27 cellular contexts compared by ENCODE assay signal in the genomic region with DNA sequence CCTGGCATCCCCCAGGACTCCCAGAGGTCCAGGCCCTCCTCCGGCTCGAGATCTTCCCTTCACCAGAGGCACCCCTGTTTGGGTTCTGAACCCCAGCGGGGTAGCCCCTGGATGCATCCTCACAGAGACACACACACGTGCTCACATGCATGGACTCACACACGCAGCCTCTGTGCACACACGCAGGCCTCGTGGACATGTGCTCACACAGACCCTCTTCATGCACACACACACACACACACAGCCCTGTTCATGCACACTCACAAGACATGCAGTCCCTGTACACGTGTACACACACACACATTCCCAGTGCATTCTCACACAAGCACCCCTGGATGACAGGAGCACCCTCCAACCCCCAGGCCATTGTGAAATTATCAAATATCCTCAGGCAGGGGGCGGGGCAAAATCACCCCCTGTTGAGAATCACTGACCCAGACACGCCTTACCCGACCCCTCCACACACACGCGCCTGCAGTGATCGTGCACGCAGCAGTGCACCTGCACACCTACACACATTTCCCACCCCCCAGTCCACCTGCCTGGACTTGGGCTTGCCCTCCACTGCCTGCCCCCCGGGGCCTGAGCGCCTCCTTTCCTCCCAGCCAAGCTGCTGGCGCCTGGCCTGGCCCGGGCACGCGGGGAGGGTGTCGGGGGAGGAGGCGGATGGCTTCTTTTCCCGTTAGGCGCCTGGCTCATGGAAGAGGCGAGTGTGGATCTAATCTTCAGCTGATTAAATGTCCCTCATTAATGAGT.
DNase-seq lines count a peak whose midpoint lies in the region; ATAC-seq, FAIRE-seq and TF ChIP-seq lines count a peak whose summit lies in the region.
"Had no signal": no experiment of that assay in that cellular context is flagged by ENCODE, and none has a peak within 500 bp of the region (broad histone marks: within the 10 kb centered on the region; RNA-seq: fewer than 3 reads in every experiment).

No MANE protein-coding gene starts in this region.

- H3K4me1 Mint-ChIP-seq in CD4-positive, alpha-beta T cell (ENCODE audit: low read depth), result no peaks in the 10 kb centered on the region
- H3K4me1 Mint-ChIP-seq: CD4-positive, CD25-positive, alpha-beta regulatory T cell; mesothelial cell of epicardium had no signal

- no peaks in the 10 kb centered on the region for H3K9me3 Mint-ChIP-seq in CD4-positive, alpha-beta T cell
- H3K9me3 Mint-ChIP-seq: activated T-cell treated with anti-CD3 and anti-CD28 coated beads, Interleukin-2, amount 50 U/mL, for 4 hours; mesothelial cell of epicardium; natural killer cell treated with Interleukin-12 subunit alpha and Interleukin-12 subunit beta and Interleukin-15 and Interleukin-18, amount 100 ng/mL, for 72 hours; stimulated activated effector memory CD8-positive, alpha-beta T cell treated with anti-CD3 and anti-CD28 coated beads, Interleukin-12 subunit alpha, Interleukin-12 subunit beta, amount 100 ng/mL, for 72 hours had no signal

- POLR2A ChIA-PET in CD4-positive, alpha-beta T cell (lab: Charles Lee), result no interaction called here

- H3K27ac Mint-ChIP-seq in CD4-positive, alpha-beta T cell, result no peak overlapping the region
- H3K27ac Mint-ChIP-seq: CD4-positive, CD25-positive, alpha-beta regulatory T cell; dendritic cell treated with granulocyte-macrophage colony-stimulating factor and Interleukin-4, amounts not matched to agents 40 ng/mL and 50 ng/mL, for 4 days; mesothelial cell of epicardium; natural killer cell treated with Interleukin-12 subunit alpha and Interleukin-12 subunit beta and Interleukin-15 and Interleukin-18, amount 100 ng/mL, for 72 hours; stimulated activated effector memory CD8-positive, alpha-beta T cell treated with anti-CD3 and anti-CD28 coated beads, Interleukin-12 subunit alpha, Interleukin-12 subunit beta, amount 100 ng/mL, for 72 hours had no signal

- DNase-seq in Right ventricle myocardium superior (no peak), left ventricle myocardium inferior (no peak), NCI-H1105 (lab: John Stamatoyannopoulos, UW) (peak; percentile 65), inferior parietal cortex (ENCODE audit: extremely low spot score) (peak; percentile 7), testis (peak; percentile 43), H54 (ENCODE audit: insufficient read length, low spot score) (no peak)
- no peak for DNase-seq in stimulated activated naive CD8-positive, alpha-beta T cell treated with anti-CD3 and anti-CD28 coated beads, Interleukin-15, Interleukin-2, amounts not matched to agents 100 U/mL and 50 U/mL, for 24 hours
- DNase-seq in CD4-positive, alpha-beta T cell, result no peak
- DNase-seq: activated CD4-positive, alpha-beta T cell treated with anti-CD3 and anti-CD28 coated beads for 1 hour; activated CD8-positive, alpha-beta memory T cell treated with anti-CD3 and anti-CD28 coated beads for 24 hours; activated naive CD4-positive, alpha-beta T cell; activated T-cell treated with anti-CD3 and anti-CD28 coated beads, Interleukin-2, amount 50 U/mL, for 4 hours; adrenal gland; CD4-positive, CD25-positive, alpha-beta regulatory T cell; DMS53; KBM-7; left cardiac atrium; NCI-H2081 treated with DMSO at 0.1 percent for 48 hours; SHP77; stimulated activated CD4-positive, alpha-beta T cell treated with anti-CD3 and anti-CD28 coated beads, Interleukin-1b, Interleukin-23, amount 100 ng/mL, for 48 hours had no signal

- no peaks in the 10 kb centered on the region for H3K36me3 Mint-ChIP-seq in CD4-positive, alpha-beta T cell (ENCODE audit: low read depth)
- H3K36me3 Mint-ChIP-seq: CD4-positive, CD25-positive, alpha-beta regulatory T cell; mesothelial cell of epicardium; natural killer cell treated with Interleukin-12 subunit alpha and Interleukin-12 subunit beta and Interleukin-15 and Interleukin-18, amount 100 ng/mL, for 72 hours; stimulated activated effector memory CD8-positive, alpha-beta T cell treated with anti-CD3 and anti-CD28 coated beads, Interleukin-12 subunit alpha, Interleukin-12 subunit beta, amount 100 ng/mL, for 72 hours had no signal

- H3K27me3 Mint-ChIP-seq in CD4-positive, alpha-beta T cell, result peaks cover 34% of the 10 kb centered on the region
- H3K27me3 Mint-ChIP-seq: CD4-positive, CD25-positive, alpha-beta regulatory T cell had no signal

- H3K4me1 ChIP-seq in left ventricle myocardium inferior (peaks cover 6% of the 10 kb centered on the region), testis (peaks cover 9% of the 10 kb centered on the region)
- H3K4me1 ChIP-seq: adrenal gland, prostate gland had no signal

- no peak overlapping the region for H3K4me3 ChIP-seq in left ventricle myocardium inferior
- H3K4me3 ChIP-seq in testis, result no peak overlapping the region
- H3K4me3 ChIP-seq: adrenal gland, GM12878, prostate gland, skin epidermis had no signal

- H3K9me3 ChIP-seq in left ventricle myocardium inferior (replicated peaks) (no peaks in the 10 kb centered on the region), testis (no peaks in the 10 kb centered on the region)
- H3K9me3 ChIP-seq in CD4-positive, alpha-beta T cell (ENCODE audit: control insufficient read depth, low read length), result no peaks in the 10 kb centered on the region
- H3K9me3 ChIP-seq: adrenal gland, prostate gland had no signal

- no peaks in the 10 kb centered on the region for H3K36me3 ChIP-seq in left ventricle myocardium inferior
- no peaks in the 10 kb centered on the region for H3K36me3 ChIP-seq in testis (ENCODE audit: low read depth, missing control alignments)
- H3K36me3 ChIP-seq: adrenal gland, prostate gland had no signal

- CTCF ChIA-PET in CD4-positive, alpha-beta T cell (lab: Charles Lee), result no interaction called here

- peak; percentile 55 for ATAC-seq in Right ventricle myocardium superior (ENCODE audit: poor library complexity)
- no peak for ATAC-seq in stimulated activated naive CD8-positive, alpha-beta T cell treated with anti-CD3 and anti-CD28 coated beads, Interleukin-15, Interleukin-2, amounts not matched to agents 100 U/mL and 50 U/mL, for 24 hours
- ATAC-seq in CD4-positive, alpha-beta T cell (ENCODE audit: poor library complexity), result no peak
- ATAC-seq: activated T-cell treated with anti-CD3 and anti-CD28 coated beads, Interleukin-2, amount 50 U/mL, for 4 hours; GM12878; left cardiac atrium; natural killer cell treated with Interleukin-12 subunit alpha and Interleukin-12 subunit beta and Interleukin-15 and Interleukin-18, amount 100 ng/mL, for 72 hours; stimulated activated effector memory CD8-positive, alpha-beta T cell treated with anti-CD3 and anti-CD28 coated beads, Interleukin-12 subunit alpha, Interleukin-12 subunit beta, amount 100 ng/mL, for 72 hours had no signal

- H3K27me3 ChIP-seq in left ventricle myocardium inferior (ENCODE audit: low read depth) (peaks cover 100% of the 10 kb centered on the region), testis (no peaks in the 10 kb centered on the region)
- H3K27me3 ChIP-seq in CD4-positive, alpha-beta T cell (ENCODE audit: control insufficient read depth, insufficient read depth, low read length), result no peaks in the 10 kb centered on the region

- intact Hi-C loops in Right ventricle myocardium superior (cut with DNase I) (no loop called here), left ventricle myocardium inferior (cut with micrococcal nuclease) (no loop called here), testis (cut with DNase I; ENCODE audit: low total_unique reads) (no loop called here)
- intact Hi-C loops in CD4-positive, alpha-beta T cell (cut with DNase I, micrococcal nuclease), result no loop called here

- H3K4me3 Mint-ChIP-seq in CD4-positive, alpha-beta T cell, result no peak overlapping the region
- H3K4me3 Mint-ChIP-seq: activated T-cell treated with anti-CD3 and anti-CD28 coated beads, Interleukin-2, amount 50 U/mL, for 4 hours; dendritic cell treated with granulocyte-macrophage colony-stimulating factor and Interleukin-4, amounts not matched to agents 40 ng/mL and 50 ng/mL, for 4 days; mesothelial cell of epicardium; natural killer cell treated with Interleukin-12 subunit alpha and Interleukin-12 subunit beta and Interleukin-15 and Interleukin-18, amount 100 ng/mL, for 72 hours; stimulated activated effector memory CD8-positive, alpha-beta T cell treated with anti-CD3 and anti-CD28 coated beads, Interleukin-12 subunit alpha, Interleukin-12 subunit beta, amount 100 ng/mL, for 72 hours had no signal

- 54 to 57% methylated on average over 26 of the region's 26 CpGs for WGBS in testis, 2 donors

- no peak overlapping the region for H3K27ac ChIP-seq in left ventricle myocardium inferior (replicated peaks)
- H3K27ac ChIP-seq in testis, result no peak overlapping the region
- no peak overlapping the region for H3K27ac ChIP-seq in CD4-positive, alpha-beta T cell (ENCODE audit: low read depth, low read length)
- H3K27ac ChIP-seq: adrenal gland, prostate gland, skin epidermis had no signal

- no peak for TF ChIP-seq CTCF in left ventricle myocardium inferior (IDR thresholded peaks at IDR 0.05; ENCODE audit: borderline replicate concordance)
- no peak for TF ChIP-seq CTCF in testis (IDR thresholded peaks at IDR 0.05)
- TF ChIP-seq CTCF in CD4-positive, alpha-beta T cell (IDR thresholded peaks at IDR 0.05), result no peak

- TF ChIP-seq POLR2A in testis (IDR thresholded peaks at IDR 0.05) (no peak), H54 (IDR thresholded peaks at IDR 0.05; ENCODE audit: low read depth, low read length) (no peak)

- no peak for FAIRE-seq in H54 (lab: Jason Lieb, UNC)
- FAIRE-seq: GM12878 had no signal

Comparison
In these comparisons a context has a peak if more than half of its experiments do, and no peak if none do; other contexts are left out.
1. DNase-seq: peak in NCI-H1105 (single experiment), inferior parietal cortex (single experiment) and testis (single experiment); none in Right ventricle myocardium superior (single experiment), left ventricle myocardium inferior (single experiment), stimulated activated naive CD8-positive, alpha-beta T cell treated with anti-CD3 and anti-CD28 coated beads, Interleukin-15, Interleukin-2, amounts not matched to agents 100 U/mL and 50 U/mL, for 24 hours (single experiment), CD4-positive, alpha-beta T cell (0 of 10) and H54 (single experiment).